1 cellular context compared by ENCODE assay signal in genomic region chr3:185309309-185309708, GRCh38.
TF ChIP-seq lines count a peak whose summit lies in the region.

No MANE protein-coding gene starts in this region.

TF ChIP-seq in HepG2, 621 proteins besides CTCF, POLR2A, EP300 and RAD21 (continued from another document and continues in another):
- no peak for TF ChIP-seq ZBTB39 (CRISPR knock-in tag; IDR thresholded peaks at IDR 0.05)
- TF ChIP-seq ZNF263 (CRISPR knock-in tag; IDR thresholded peaks at IDR 0.05), result no peak
- 0 out of 2 replicates have a peak, but pooled peaks have one; percentile 20 for TF ChIP-seq ZNF609 (CRISPR knock-in tag; IDR thresholded peaks at IDR 0.05; ENCODE audit: borderline replicate concordance)
- peak; percentile 69 for TF ChIP-seq RARA (CRISPR knock-in tag; IDR thresholded peaks at IDR 0.05)
- TF ChIP-seq ETS1 (CRISPR knock-in tag; IDR thresholded peaks at IDR 0.05), result no peak
- TF ChIP-seq ZSCAN12 (CRISPR knock-in tag; IDR thresholded peaks at IDR 0.05), result no peak
- no peak for TF ChIP-seq ZSCAN5A (CRISPR knock-in tag; IDR thresholded peaks at IDR 0.05; ENCODE audit: borderline replicate concordance)
- no peak for TF ChIP-seq FIP1L1 (IDR thresholded peaks at IDR 0.05; ENCODE audit: borderline replicate concordance, insufficient read depth, low read depth, low read length)
- TF ChIP-seq ZNF770 (CRISPR knock-in tag; IDR thresholded peaks at IDR 0.05), result no peak
- TF ChIP-seq ERF (CRISPR knock-in tag; IDR thresholded peaks at IDR 0.05), result no peak; the same call in 1 of the 2 replicates
- TF ChIP-seq NBN (conservative IDR thresholded peaks at IDR 0.05), result no peak
- TF ChIP-seq MTA1 (CRISPR knock-in tag; IDR thresholded peaks at IDR 0.05; ENCODE audit: borderline replicate concordance), result no peak
- 0 out of 2 replicates have a peak, but pooled peaks have one; percentile 42 for TF ChIP-seq RFX5 (IDR thresholded peaks at IDR 0.05; ENCODE audit: low read depth, low read length)
- TF ChIP-seq ZNF451 (CRISPR knock-in tag; IDR thresholded peaks at IDR 0.05), result no peak
- TF ChIP-seq ZNF12 (CRISPR knock-in tag; IDR thresholded peaks at IDR 0.05), result no peak
- no peak for TF ChIP-seq SP2 (CRISPR knock-in tag; IDR thresholded peaks at IDR 0.05)
- no peak for TF ChIP-seq KDM5A (IDR thresholded peaks at IDR 0.05; ENCODE audit: borderline replicate concordance, low read length)
- TF ChIP-seq ZNF687 (CRISPR knock-in tag; IDR thresholded peaks at IDR 0.05), result peak; percentile 66
- no peak for TF ChIP-seq PLRG1 (conservative IDR thresholded peaks at IDR 0.05)
- no peak for TF ChIP-seq GABPA (IDR thresholded peaks at IDR 0.05; ENCODE audit: low read depth, low read length)
- no peak for TF ChIP-seq GABPA (CRISPR knock-in tag; IDR thresholded peaks at IDR 0.05; ENCODE audit: low read depth)
- no peak for TF ChIP-seq ZNF34 (CRISPR knock-in tag; IDR thresholded peaks at IDR 0.05; ENCODE audit: borderline replicate concordance)
- TF ChIP-seq TFDP1 (CRISPR knock-in tag; IDR thresholded peaks at IDR 0.05; ENCODE audit: borderline replicate concordance), result peak; percentile 53; the same call in 1 of the 2 replicates
- no peak for TF ChIP-seq MBD4 (IDR thresholded peaks at IDR 0.05; ENCODE audit: borderline replicate concordance, low read length)
- no peak for TF ChIP-seq MIER2 (CRISPR knock-in tag; IDR thresholded peaks at IDR 0.05)
- no peak for TF ChIP-seq XRCC5 (optimal IDR thresholded peaks at IDR 0.05; ENCODE audit: low read length)
- TF ChIP-seq ZNF431 (CRISPR knock-in tag; IDR thresholded peaks at IDR 0.05; ENCODE audit: borderline replicate concordance, low read depth), result no peak
- no peak for TF ChIP-seq ZBTB25 (CRISPR knock-in tag; IDR thresholded peaks at IDR 0.05)
- no peak for TF ChIP-seq RORA (CRISPR knock-in tag; IDR thresholded peaks at IDR 0.05)
- no peak; the same call in 1 of the 2 replicates for TF ChIP-seq ZSCAN25 (CRISPR knock-in tag; IDR thresholded peaks at IDR 0.05)
- 0 out of 2 replicates have a peak, but pooled peaks have one; percentile 26 for TF ChIP-seq ZBTB42 (CRISPR knock-in tag; IDR thresholded peaks at IDR 0.05)
- TF ChIP-seq ARNT (IDR thresholded peaks at IDR 0.05), result no peak
- no peak for TF ChIP-seq LRRFIP1 (CRISPR knock-in tag; conservative IDR thresholded peaks at IDR 0.05)
- TF ChIP-seq KLF9 (CRISPR knock-in tag; IDR thresholded peaks at IDR 0.05; ENCODE audit: low read depth), result no peak
- no peak for TF ChIP-seq TOE1 (CRISPR knock-in tag; IDR thresholded peaks at IDR 0.05)
- no peak for TF ChIP-seq HIC2 (CRISPR knock-in tag; IDR thresholded peaks at IDR 0.05; ENCODE audit: low read depth)
